24 cellular contexts compared by ENCODE assay signal in genomic region chr15:98674336-98674735, GRCh38. TPM values are rescaled to one million over a fixed set of nuclear protein-coding genes. Genes with fewer than 3 reads are reported as not detected.
DNase-seq lines count a peak whose midpoint lies in the region; ATAC-seq and TF ChIP-seq lines count a peak whose summit lies in the region.
"Had no signal": no experiment of that assay in that cellular context is flagged by ENCODE, and none has a peak within 500 bp of the region (broad histone marks: within the 10 kb centered on the region; RNA-seq: fewer than 3 reads in every experiment).

No MANE protein-coding gene starts in this region.

- H3K27ac Mint-ChIP-seq in Calu3 (ENCODE audit: unreplicated experiment) (peak overlapping the region; percentile 14), progenitor cell of endocrine pancreas (peak overlapping the region; percentile 65)
- H3K27ac Mint-ChIP-seq in activated naive CD8-positive, alpha-beta T cell treated with anti-CD3 and anti-CD28 coated beads for 36 hours, result no peak overlapping the region
- H3K27ac Mint-ChIP-seq: activated CD8-positive, alpha-beta T cell treated with anti-CD3 and anti-CD28 coated beads, Interleukin-2, amount 10 ng/mL, durations not matched to agents 7 days and 5 days; activated naive CD4-positive, alpha-beta T cell treated with anti-CD3 and anti-CD28 coated beads, Interleukin-2, amount 50 U/mL, for 24 hours; stimulated activated naive B cell treated with anti-CD40 and anti-IgM and Interleukin-4, amounts not matched to agents 10 μg/mL and 1 μg/mL and 100 μg/mL, for 72 hours had no signal

- in situ Hi-C loops in GM23248 (cut with MboI), result loop anchor here (25.0 kb wide), 1 partner anchor 388 kb away; no protein-coding TSS in a partner anchor

- no peaks in the 10 kb centered on the region for H3K9me3 Mint-ChIP-seq in Calu3 (ENCODE audit: low read depth, unreplicated experiment)
- no peaks in the 10 kb centered on the region for H3K9me3 Mint-ChIP-seq in progenitor cell of endocrine pancreas (ENCODE audit: low read depth)
- H3K9me3 Mint-ChIP-seq in activated naive CD8-positive, alpha-beta T cell treated with anti-CD3 and anti-CD28 coated beads for 36 hours, result no peaks in the 10 kb centered on the region
- H3K9me3 Mint-ChIP-seq: activated naive CD4-positive, alpha-beta T cell treated with anti-CD3 and anti-CD28 coated beads, Interleukin-2, amount 50 U/mL, for 24 hours; stimulated activated naive B cell treated with anti-CD40 and anti-IgM and Interleukin-4, amounts not matched to agents 10 μg/mL and 1 μg/mL and 100 μg/mL, for 72 hours had no signal

- no peak overlapping the region for H3K4me2 ChIP-seq in GM23248 (ENCODE audit: unreplicated experiment)

- ATAC-seq in HG02798 (IDR thresholded peaks at IDR 0.05; ENCODE audit: poor library complexity, unreplicated experiment), result no peak
- ATAC-seq: activated CD8-positive, alpha-beta T cell treated with anti-CD3 and anti-CD28 coated beads, Interleukin-2, amount 10 ng/mL, durations not matched to agents 7 days and 5 days; sciatic nerve; stimulated activated naive B cell treated with anti-CD40 and anti-IgM and Interleukin-4, amounts not matched to agents 10 μg/mL and 1 μg/mL and 100 μg/mL, for 72 hours had no signal

- DNase-seq in Calu3 (no peak), cardiac fibroblast (ENCODE audit: low read depth in 2 of 2) (peak; percentile 66 to 71), right atrium auricular region (ENCODE audit: low spot score) (no peak), progenitor cell of endocrine pancreas (ENCODE audit: low spot score, unreplicated experiment) (no peak), GM23248 (no peak), UCSD-AML1 (lab: John Stamatoyannopoulos, UW; ENCODE audit: unreplicated experiment) (no peak)
- DNase-seq in activated naive CD8-positive, alpha-beta T cell treated with anti-CD3 and anti-CD28 coated beads for 36 hours, result no peak
- DNase-seq: activated CD4-positive, CD25-positive, alpha-beta regulatory T cell; activated CD8-positive, alpha-beta T cell treated with anti-CD3 and anti-CD28 coated beads, Interleukin-2, amount 10 ng/mL, durations not matched to agents 7 days and 5 days; activated T-cell treated with anti-CD3 and anti-CD28 coated beads, Interleukin-2, amount 50 U/mL, for 48 hours; EL; esophagus squamous epithelium; NCI-H1417; NCI-H2171; NCI-H526 treated with DMSO at 0.1 percent for 48 hours; nucleus accumbens; stimulated activated naive B cell treated with anti-CD40 and anti-IgM and Interleukin-4, amounts not matched to agents 10 μg/mL and 1 μg/mL and 100 μg/mL, for 72 hours; T-helper 2 cell; upper lobe of left lung had no signal

- no peaks in the 10 kb centered on the region for H4K20me1 ChIP-seq in GM23248 (ENCODE audit: insufficient read depth)

- CTCF ChIA-PET in Calu3 (lab: Charles Lee), result interaction anchor here (0.9 to 1.1 kb wide), 2 partner anchors 10 to 177 kb away, joined by 3 to 4 read pairs; no protein-coding TSS in a partner anchor

- H3K9me3 ChIP-seq in right atrium auricular region (no peaks in the 10 kb centered on the region), GM23248 (ENCODE audit: low read depth) (no peaks in the 10 kb centered on the region)
- H3K9me3 ChIP-seq: breast epithelium, esophagus squamous epithelium, SJSA1, upper lobe of left lung had no signal

- H3K27ac ChIP-seq in right atrium auricular region (peak overlapping the region; percentile 62 to 63), GM23248 (no peak overlapping the region)
- H3K27ac ChIP-seq: esophagus squamous epithelium, SJSA1 had no signal

- H3K4me3 Mint-ChIP-seq in Calu3 (ENCODE audit: low read depth, unreplicated experiment) (no peak overlapping the region), progenitor cell of endocrine pancreas (ENCODE audit: low read depth) (no peak overlapping the region)
- H3K4me3 Mint-ChIP-seq in activated naive CD8-positive, alpha-beta T cell treated with anti-CD3 and anti-CD28 coated beads for 36 hours, result no peak overlapping the region
- H3K4me3 Mint-ChIP-seq: activated CD8-positive, alpha-beta T cell treated with anti-CD3 and anti-CD28 coated beads, Interleukin-2, amount 10 ng/mL, durations not matched to agents 7 days and 5 days; activated naive CD4-positive, alpha-beta T cell treated with anti-CD3 and anti-CD28 coated beads, Interleukin-2, amount 50 U/mL, for 24 hours; stimulated activated naive B cell treated with anti-CD40 and anti-IgM and Interleukin-4, amounts not matched to agents 10 μg/mL and 1 μg/mL and 100 μg/mL, for 72 hours had no signal

- H3K36me3 ChIP-seq in right atrium auricular region, result no peaks in the 10 kb centered on the region
- H3K36me3 ChIP-seq in GM23248 (ENCODE audit: low read depth), result no peaks in the 10 kb centered on the region
- H3K36me3 ChIP-seq: breast epithelium, esophagus squamous epithelium, SJSA1, upper lobe of left lung had no signal

- intact Hi-C loops in Calu3 (cut with micrococcal nuclease; ENCODE audit: unreplicated experiment), result loop anchor here (5.0 kb wide), 2 partner anchors 68 to 113 kb away; no protein-coding TSS in a partner anchor

- H3K27me3 ChIP-seq in right atrium auricular region (no peaks in the 10 kb centered on the region), GM23248 (replicated peaks; ENCODE audit: insufficient read depth) (no peaks in the 10 kb centered on the region)
- H3K27me3 ChIP-seq: breast epithelium, esophagus squamous epithelium, SJSA1, upper lobe of left lung had no signal

- no peaks in the 10 kb centered on the region for H3K27me3 Mint-ChIP-seq in Calu3 (ENCODE audit: unreplicated experiment)
- no peaks in the 10 kb centered on the region for H3K27me3 Mint-ChIP-seq in progenitor cell of endocrine pancreas
- H3K27me3 Mint-ChIP-seq in activated naive CD8-positive, alpha-beta T cell treated with anti-CD3 and anti-CD28 coated beads for 36 hours, result no peaks in the 10 kb centered on the region
- H3K27me3 Mint-ChIP-seq: activated naive CD4-positive, alpha-beta T cell treated with anti-CD3 and anti-CD28 coated beads, Interleukin-2, amount 50 U/mL, for 24 hours; stimulated activated naive B cell treated with anti-CD40 and anti-IgM and Interleukin-4, amounts not matched to agents 10 μg/mL and 1 μg/mL and 100 μg/mL, for 72 hours had no signal

- peaks cover 53% of the 10 kb centered on the region for H3K4me1 Mint-ChIP-seq in Calu3 (ENCODE audit: low read depth, unreplicated experiment)
- peaks cover 48% of the 10 kb centered on the region for H3K4me1 Mint-ChIP-seq in progenitor cell of endocrine pancreas (ENCODE audit: low read depth)
- peaks cover 48% of the 10 kb centered on the region for H3K4me1 Mint-ChIP-seq in activated naive CD8-positive, alpha-beta T cell treated with anti-CD3 and anti-CD28 coated beads for 36 hours

- peaks cover 11% of the 10 kb centered on the region for H3F3A ChIP-seq in GM23248 (ENCODE audit: insufficient read depth)

- peaks cover 100% of the 10 kb centered on the region for H3K79me2 ChIP-seq in GM23248 (ENCODE audit: insufficient read depth)

- H3K36me3 Mint-ChIP-seq in Calu3 (ENCODE audit: insufficient read depth, unreplicated experiment) (peaks cover 5% of the 10 kb centered on the region), progenitor cell of endocrine pancreas (ENCODE audit: insufficient read depth) (peaks cover 2% of the 10 kb centered on the region)
- peaks cover 13% of the 10 kb centered on the region for H3K36me3 Mint-ChIP-seq in activated naive CD8-positive, alpha-beta T cell treated with anti-CD3 and anti-CD28 coated beads for 36 hours

- H3K4me3 ChIP-seq in cardiac fibroblast (replicated peaks in 1 of 2; ENCODE audit: low read depth in 2 of 2, low read length in 2 of 2), result no peak overlapping the region
- H3K4me3 ChIP-seq in right atrium auricular region, result no peak overlapping the region
- H3K4me3 ChIP-seq in GM23248, result no peak overlapping the region
- H3K4me3 ChIP-seq: breast epithelium, esophagus squamous epithelium, SJSA1, upper lobe of left lung had no signal

- H3K9me2 ChIP-seq in GM23248 (ENCODE audit: insufficient read depth), result no peaks in the 10 kb centered on the region

- no peak overlapping the region for H2AFZ ChIP-seq in GM23248

- H3K4me1 ChIP-seq in right atrium auricular region, result peaks cover 0 to 75% of the 10 kb centered on the region in 2 donors
- peaks cover 40% of the 10 kb centered on the region for H3K4me1 ChIP-seq in GM23248 (ENCODE audit: insufficient read depth)

- TF ChIP-seq CTCF in Calu3 (IDR thresholded peaks at IDR 0.05; ENCODE audit: unreplicated experiment), result no peak
- no peak for TF ChIP-seq CTCF in cardiac fibroblast (IDR thresholded peaks at IDR 0.05; ENCODE audit: low read depth, low read length)
- no peak for TF ChIP-seq CTCF in right atrium auricular region (IDR thresholded peaks at IDR 0.05)
- no peak for TF ChIP-seq CTCF in progenitor cell of endocrine pancreas (IDR thresholded peaks at IDR 0.05; ENCODE audit: unreplicated experiment)

- H3K9ac ChIP-seq in GM23248, result no peak overlapping the region

- WGBS in GM23248 (ENCODE audit: low coverage in 1 of 2, low lambda C conversion rate in 2 of 2, missing lambda C conversion rate in 2 of 2), 2 experiments, result 99% methylated on average over 9 of the region's 9 CpGs

- BruUV-seq in Calu3 (replicated peaks; lab: Mats Ljungman, UMichigan), result no TSS peak

RNA-seq across cellular contexts. Expression of gene IGF1R, which starts 26.0 kb away (rescaled TPM):
- 55.5 and 73.9 TPM in 2 replicates for total RNA-seq in Calu3 (2022)
- total RNA-seq in right atrium auricular region, result 10 to 100 TPM; 32.1 to 64.1 TPM
- 106 and 109 TPM in 2 replicates for total RNA-seq in progenitor cell of endocrine pancreas
- total RNA-seq in GM23248 (2014; rRNA removed; shearing (Covaris generic)), result 23.6 and 48.6 TPM in 2 replicates
- 22.0 and 26.5 TPM in 2 replicates for polyA plus RNA-seq in GM23248 (2016; fragmentation: Nextera tagmentation; extraction: Ambion mirVana)
- 10 to 100 TPM; 17.7 to 18.9 TPM for total RNA-seq in activated naive CD8-positive, alpha-beta T cell treated with anti-CD3 and anti-CD28 coated beads for 36 hours

Comparison
In these comparisons a context has a peak if more than half of its experiments do, and no peak if none do; other contexts are left out.
1. DNase-seq: peak in cardiac fibroblast (2 of 2); none in Calu3 (single experiment), right atrium auricular region (single experiment), progenitor cell of endocrine pancreas (single experiment), GM23248 (single experiment), activated naive CD8-positive, alpha-beta T cell treated with anti-CD3 and anti-CD28 coated beads for 36 hours (single experiment) and UCSD-AML1 (single experiment).